In the genomic region with DNA sequence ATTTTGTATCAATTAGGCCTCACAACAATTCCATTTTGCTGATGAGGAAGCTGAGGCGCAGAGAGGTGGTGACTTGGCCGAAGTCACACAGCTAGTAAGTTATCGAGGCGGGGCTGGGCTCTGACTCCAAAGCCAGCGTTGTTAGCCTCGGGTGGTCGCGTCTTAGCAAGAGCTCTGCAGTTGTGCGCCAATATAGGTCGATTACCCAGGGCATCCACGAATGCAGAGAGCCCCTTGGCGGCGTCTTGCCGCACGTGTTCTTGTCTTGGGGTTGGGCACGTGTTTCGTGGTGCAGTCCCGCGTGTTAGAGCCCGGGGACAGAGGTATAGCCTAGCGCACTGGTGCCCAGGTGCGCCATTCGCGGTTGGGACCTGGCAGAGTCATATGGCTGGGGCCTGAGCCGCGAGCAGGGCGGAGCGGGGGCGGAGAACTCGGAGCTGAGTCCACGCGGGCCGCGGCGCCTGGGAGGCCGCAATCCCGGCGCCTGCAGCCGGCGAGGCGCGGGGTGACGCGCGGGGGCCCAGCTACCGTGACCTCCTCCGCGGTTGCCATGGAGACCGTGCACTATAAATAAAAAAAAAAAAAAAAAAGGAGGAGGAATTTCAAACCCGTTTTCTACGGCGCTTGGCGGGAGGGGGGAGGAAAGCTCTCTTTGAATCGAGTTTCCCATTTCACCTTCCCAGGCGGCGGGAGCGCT, we compare ENCODE assay signal across 8 cellular contexts.
DNase-seq lines count a peak whose midpoint lies in the region; ATAC-seq and TF ChIP-seq lines count a peak whose summit lies in the region.

No MANE protein-coding gene starts in this region.

- H3K36me3 ChIP-seq in esophagus muscularis mucosa (no peaks in the 10 kb centered on the region), suprapubic skin (no peaks in the 10 kb centered on the region)
- no peaks in the 10 kb centered on the region for H3K36me3 ChIP-seq in naive thymus-derived CD4-positive, alpha-beta T cell (ENCODE audit: control insufficient read depth in 2 of 3, insufficient read depth in 3 of 3, low read length in 3 of 3)

- TF ChIP-seq POLR2A in esophagus muscularis mucosa (IDR thresholded peaks at IDR 0.05; ENCODE audit: low read depth) (no peak), suprapubic skin (IDR thresholded peaks at IDR 0.05) (no peak)

- peak overlapping the region; percentile 55 to 71 (median 64) for H3K27ac ChIP-seq in esophagus muscularis mucosa (replicated peaks in 1 of 4)
- H3K27ac ChIP-seq in naive thymus-derived CD4-positive, alpha-beta T cell (ENCODE audit: low read depth, low read length): peak overlapping the region; percentile 63
- peak overlapping the region; percentile 38 for H3K27ac ChIP-seq in suprapubic skin

- TF ChIP-seq EP300 in esophagus muscularis mucosa (IDR thresholded peaks at IDR 0.05) (no peak), suprapubic skin (IDR thresholded peaks at IDR 0.05) (no peak)

- H3K36me3 Mint-ChIP-seq in naive thymus-derived CD4-positive, alpha-beta T cell: peaks cover 0 to 2% (median 0%) of the 10 kb centered on the region in 5 donors

- CTCF ChIA-PET in naive thymus-derived CD4-positive, alpha-beta T cell (lab: Charles Lee): interaction anchor here (0.8 to 1.6 kb wide), 5 partner anchors 8 to 74 kb away, joined by 3 to 6 read pairs (median 3); no protein-coding TSS in a partner anchor

- no peak for TF ChIP-seq CTCF in esophagus muscularis mucosa (IDR thresholded peaks at IDR 0.05)
- TF ChIP-seq CTCF in suprapubic skin (IDR thresholded peaks at IDR 0.05): no peak

- peak overlapping the region; percentile 69 to 85 (median 80) for H3K4me3 Mint-ChIP-seq in naive thymus-derived CD4-positive, alpha-beta T cell

- H3K4me1 ChIP-seq in esophagus muscularis mucosa (peaks cover 37 to 43% (median 40%) of the 10 kb centered on the region in 4 donors), suprapubic skin (peaks cover 42% of the 10 kb centered on the region)
- H3K4me1 ChIP-seq in naive thymus-derived CD4-positive, alpha-beta T cell (ENCODE audit: control insufficient read depth in 2 of 2, insufficient read depth in 2 of 2, low read length in 2 of 2): peaks cover 14 to 19% of the 10 kb centered on the region in 2 donors

- H3K4me3 ChIP-seq in esophagus muscularis mucosa (peak overlapping the region; percentile 55 to 68 (median 62)), suprapubic skin (peak overlapping the region; percentile 64)
- peak overlapping the region; percentile 58 for H3K4me3 ChIP-seq in naive thymus-derived CD4-positive, alpha-beta T cell (ENCODE audit: low read length)

- H3K4me1 Mint-ChIP-seq in naive thymus-derived CD4-positive, alpha-beta T cell: peaks cover 10 to 36% (median 26%) of the 10 kb centered on the region in 7 donors

- no peaks in the 10 kb centered on the region for H3K9me3 ChIP-seq in esophagus muscularis mucosa
- no peaks in the 10 kb centered on the region for H3K9me3 ChIP-seq in naive thymus-derived CD4-positive, alpha-beta T cell (ENCODE audit: control insufficient read depth in 2 of 3, low read length in 3 of 3)
- H3K9me3 ChIP-seq in suprapubic skin: no peaks in the 10 kb centered on the region

- H3K27me3 ChIP-seq in esophagus muscularis mucosa (peaks cover 0 to 10% (median 0%) of the 10 kb centered on the region in 4 donors), suprapubic skin (peaks cover 16% of the 10 kb centered on the region)
- H3K27me3 ChIP-seq in naive thymus-derived CD4-positive, alpha-beta T cell (ENCODE audit: control insufficient read depth in 2 of 2, insufficient read depth in 2 of 2, low read length in 2 of 2): no peaks in the 10 kb centered on the region

- WGBS in esophagus muscularis mucosa: 10% methylated on average over 32 of the region's 57 CpGs
- WGBS in suprapubic skin: 5% methylated on average over 32 of the region's 57 CpGs

- H3K27me3 Mint-ChIP-seq in naive thymus-derived CD4-positive, alpha-beta T cell: peaks cover 0 to 53% (median 0%) of the 10 kb centered on the region in 5 donors

- intact Hi-C loops in esophagus muscularis mucosa (cut with DNase I): no loop called here
- intact Hi-C loops in naive thymus-derived CD4-positive, alpha-beta T cell (cut with micrococcal nuclease): loop anchor here (1.0 to 5.0 kb wide), 10 partner anchors 13 to 404 kb away; a partner anchor contains a TSS

- H3K27ac Mint-ChIP-seq in naive thymus-derived CD4-positive, alpha-beta T cell: peak overlapping the region in 7 of 9 donors; percentile 69 to 92 (median 86)

- peak; percentile 72 for DNase-seq in NCI-H748 (lab: John Stamatoyannopoulos, UW; ENCODE audit: unreplicated experiment)
- no peak for DNase-seq in NCI-H748 treated with DMSO at 0.1 percent for 48 hours (lab: John Stamatoyannopoulos, UW)
- peak; percentile 60 for DNase-seq in NCI-H2227 treated with DMSO at 0.1 percent for 48 hours (lab: John Stamatoyannopoulos, UW)
- DNase-seq in activated T-cell treated with anti-CD3 and anti-CD28 coated beads, Interleukin-2, amount 50 U/mL, for 1 hour: peak; percentile 79
- DNase-seq in esophagus muscularis mucosa (ENCODE audit: extremely low spot score): no peak
- DNase-seq in naive thymus-derived CD4-positive, alpha-beta T cell: peak; percentile 48 to 75 (median 63)
- DNase-seq in suprapubic skin (ENCODE audit: low spot score in 2 of 2): no peak
- DNase-seq in mucosa of gallbladder (ENCODE audit: low spot score): no peak

- ATAC-seq in naive thymus-derived CD4-positive, alpha-beta T cell: peak; percentile 83

- POLR2A ChIA-PET in naive thymus-derived CD4-positive, alpha-beta T cell (lab: Charles Lee): interaction anchor here (0.6 to 1.5 kb wide), 4 partner anchors 19 to 148 kb away, joined by 3 to 4 read pairs (median 3); no protein-coding TSS in a partner anchor

- no peaks in the 10 kb centered on the region for H3K9me3 Mint-ChIP-seq in naive thymus-derived CD4-positive, alpha-beta T cell

Comparison
In these comparisons a context has a peak if more than half of its experiments do, and no peak if none do; other contexts are left out.
1. DNase-seq: peak in NCI-H748 (single experiment), NCI-H2227 treated with DMSO at 0.1 percent for 48 hours (single experiment), activated T-cell treated with anti-CD3 and anti-CD28 coated beads, Interleukin-2, amount 50 U/mL, for 1 hour (single experiment) and naive thymus-derived CD4-positive, alpha-beta T cell (9 of 9); none in NCI-H748 treated with DMSO at 0.1 percent for 48 hours (single experiment), esophagus muscularis mucosa (single experiment), suprapubic skin (0 of 2) and mucosa of gallbladder (single experiment).
2. Peak in every context shown above with its lines, with median percentiles within 50 percentile points of each other: H3K27ac ChIP-seq and H3K4me3 ChIP-seq.